Comparison of ENCODE assay signal across 13 cellular contexts in the genomic region with DNA sequence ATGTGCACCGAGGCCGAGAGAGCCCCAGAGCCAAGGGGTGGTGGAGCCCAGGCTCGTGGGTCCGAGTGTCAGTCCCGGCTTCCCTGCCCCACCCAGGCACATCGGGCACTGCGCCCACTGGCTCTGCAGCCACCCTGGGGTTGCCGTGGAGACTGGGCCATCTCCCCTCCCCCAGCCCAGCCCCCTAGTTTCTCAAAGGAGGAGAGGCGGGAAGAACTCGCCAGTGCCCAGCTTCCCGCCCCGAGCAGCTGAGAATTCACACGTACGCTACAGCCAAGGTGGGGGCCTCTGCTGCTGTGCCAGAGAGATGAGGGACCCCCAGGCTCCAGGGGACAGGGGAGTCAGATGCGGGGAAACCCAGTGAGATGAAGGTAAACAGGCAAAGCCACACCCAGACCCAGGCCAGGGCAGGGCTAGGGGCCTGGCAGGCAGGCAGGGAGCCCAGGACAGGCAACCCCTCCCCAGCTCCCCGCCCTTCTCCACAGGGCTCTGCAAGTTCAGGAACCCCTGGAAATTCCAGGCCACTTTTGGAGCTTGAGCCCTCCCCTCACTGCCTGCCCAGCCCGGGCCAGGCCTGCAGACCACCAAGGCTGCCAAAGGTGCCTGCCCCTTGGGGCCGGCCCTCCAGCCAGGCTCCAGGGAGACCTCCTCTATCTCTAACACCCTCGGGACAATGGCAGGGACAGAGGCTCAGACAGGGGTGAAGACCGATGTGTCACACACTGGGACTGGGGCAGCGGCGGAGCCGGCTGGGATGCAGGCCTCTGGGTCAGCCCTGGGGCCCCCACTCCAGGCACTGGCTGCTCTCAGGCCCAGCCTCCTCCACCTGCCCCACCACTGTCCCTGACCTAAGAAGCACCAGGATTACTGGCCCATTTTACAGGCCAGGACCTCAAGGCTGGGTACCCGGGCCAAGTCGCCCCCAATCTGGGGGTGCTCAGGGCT. TPM values are rescaled to one million over a fixed set of nuclear protein-coding genes. Genes with fewer than 3 reads are reported as not detected.
DNase-seq lines count a peak whose midpoint lies in the region; ATAC-seq, FAIRE-seq and TF ChIP-seq lines count a peak whose summit lies in the region.
"Had no signal": no experiment of that assay in that cellular context is flagged by ENCODE, and none has a peak within 500 bp of the region (broad histone marks: within the 10 kb centered on the region; RNA-seq: fewer than 3 reads in every experiment).

No MANE protein-coding gene starts in this region.

- DNase-seq in HTR-8/SVneo (ENCODE audit: insufficient read length, low spot score) (no peak), MCF 10A (ENCODE audit: unreplicated experiment) (peak; percentile 78), kidney (peak; percentile 86), spleen (no peak), epidermal melanocyte (ENCODE audit: insufficient read length, low spot score) (no peak), amniotic stem cell (lab: John Stamatoyannopoulos, UW) (no peak), SK-N-SH (no peak)
- DNase-seq: HCEC 1CT, NCI-H2107, T-cell had no signal

- no peak overlapping the region for H3K4me3 ChIP-seq in kidney (ENCODE audit: low read length in 2 of 2)
- no peak overlapping the region for H3K4me3 ChIP-seq in spleen
- no peak overlapping the region for H3K4me3 ChIP-seq in SK-N-SH (ENCODE audit: low read depth in 2 of 2, low read length in 1 of 2)

- H4K20me1 ChIP-seq in SK-N-SH (ENCODE audit: insufficient read depth), result peaks cover 38% of the 10 kb centered on the region

- H3K9me3 Mint-ChIP-seq in MCF 10A (ENCODE audit: unreplicated experiment), result no peaks in the 10 kb centered on the region
- H3K9me3 Mint-ChIP-seq: T-cell had no signal

- H3K4me2 ChIP-seq in SK-N-SH, result no peak overlapping the region

- TF ChIP-seq CTCF in MCF 10A (IDR thresholded peaks at IDR 0.05; ENCODE audit: unreplicated experiment) (no peak), kidney (IDR thresholded peaks at IDR 0.05; ENCODE audit: borderline replicate concordance, extremely low read depth, insufficient read depth) (no peak), spleen (IDR thresholded peaks at IDR 0.05 in 8 of 11, conservative IDR thresholded peaks at IDR 0.05 in 3 of 11) (no peak), SK-N-SH (IDR thresholded peaks at IDR 0.05) (no peak)

- H3K27me3 Mint-ChIP-seq in MCF 10A (ENCODE audit: insufficient read depth, unreplicated experiment), result no peaks in the 10 kb centered on the region

- H2AFZ ChIP-seq in SK-N-SH (ENCODE audit: low read depth), result no peak overlapping the region

- peak; percentile 81 for FAIRE-seq in HTR-8/SVneo (lab: Jason Lieb, UNC)
- no peak for FAIRE-seq in kidney (lab: Jason Lieb, UNC)
- FAIRE-seq: D721Med had no signal

- no peak for TF ChIP-seq EP300 in SK-N-SH (IDR thresholded peaks at IDR 0.05; ENCODE audit: borderline replicate concordance in 1 of 2, low read depth in 1 of 2, low read length in 1 of 2)

- 68 to 78% (median 72%) methylated on average over 24 to 25 of the region's 25 CpGs for WGBS in spleen, 5 donors
- 74% methylated on average over 13 of the region's 25 CpGs for WGBS in SK-N-SH (ENCODE audit: low lambda C conversion rate)

- no peak overlapping the region for H3K27ac Mint-ChIP-seq in MCF 10A (ENCODE audit: low read depth, unreplicated experiment)
- H3K27ac Mint-ChIP-seq: T-cell had no signal

- peaks cover 31% of the 10 kb centered on the region for H3K79me2 ChIP-seq in SK-N-SH (ENCODE audit: insufficient read depth)

- no peak for TF ChIP-seq RAD21 in SK-N-SH (IDR thresholded peaks at IDR 0.05; ENCODE audit: low read length)

- H3F3A ChIP-seq in SK-N-SH (replicated peaks; ENCODE audit: insufficient read depth), result peaks cover 3% of the 10 kb centered on the region

- TF ChIP-seq POLR2A in spleen (IDR thresholded peaks at IDR 0.05), result no peak

- peak overlapping the region in 1 of 2 donors; percentile 40 for H3K9ac ChIP-seq in kidney (ENCODE audit: low read length in 2 of 2)
- H3K9ac ChIP-seq in SK-N-SH, result no peak overlapping the region

- peaks cover 45% of the 10 kb centered on the region for H3K4me1 Mint-ChIP-seq in MCF 10A (ENCODE audit: insufficient read depth, unreplicated experiment)
- H3K4me1 Mint-ChIP-seq: T-cell had no signal

- H3K36me3 Mint-ChIP-seq in MCF 10A (ENCODE audit: insufficient read depth, unreplicated experiment), result peaks cover 43% of the 10 kb centered on the region
- H3K36me3 Mint-ChIP-seq: T-cell had no signal

- POLR2A ChIA-PET in MCF 10A (lab: Yijun Ruan, JAX) (interaction anchor here (0.8 to 12.9 kb wide), 8 partner anchors 9 to 297 kb away, joined by 3 to 347 read pairs (median 69); a partner anchor contains a TSS), SK-N-SH (lab: Yijun Ruan, JAX) (no interaction called here)

- no peaks in the 10 kb centered on the region for H3K9me2 ChIP-seq in SK-N-SH

- H3K27me3 ChIP-seq in spleen (replicated peaks in 1 of 7), result peaks cover 0 to 19% (median 2%) of the 10 kb centered on the region in 7 donors
- H3K27me3 ChIP-seq in SK-N-SH (ENCODE audit: insufficient read depth), result no peaks in the 10 kb centered on the region

- intact Hi-C loops in MCF 10A (cut with micrococcal nuclease), result no loop called here
- intact Hi-C loops in kidney (cut with DNase I), result no loop called here
- intact Hi-C loops in spleen (cut with DNase I; ENCODE audit: low total_unique reads), result no loop called here

- H3K4me3 Mint-ChIP-seq in MCF 10A (ENCODE audit: unreplicated experiment), result peak overlapping the region; percentile 61
- H3K4me3 Mint-ChIP-seq: T-cell had no signal

- no peak for ATAC-seq in GM21515 (IDR thresholded peaks at IDR 0.05; ENCODE audit: unreplicated experiment)
- ATAC-seq: T-cell had no signal

- BruUV-seq in MCF 10A (replicated peaks; lab: Mats Ljungman, UMichigan), result no TSS peak

- no peaks in the 10 kb centered on the region for H3K36me3 ChIP-seq in kidney (ENCODE audit: control insufficient read depth in 1 of 2, insufficient read depth in 2 of 2, low read length in 2 of 2)
- peaks cover 0 to 19% (median 0%) of the 10 kb centered on the region in 6 donors for H3K36me3 ChIP-seq in spleen
- H3K36me3 ChIP-seq in SK-N-SH (replicated peaks in 1 of 2; ENCODE audit: control insufficient read depth in 1 of 2, insufficient read depth in 2 of 2, low read length in 1 of 2), result peaks cover 0 to 7% of the 10 kb centered on the region in 2 experiments

- H3K9me3 ChIP-seq in kidney (ENCODE audit: control insufficient read depth in 1 of 2, low read length in 2 of 2), result no peaks in the 10 kb centered on the region
- H3K9me3 ChIP-seq in spleen, result no peaks in the 10 kb centered on the region
- H3K9me3 ChIP-seq in SK-N-SH, result no peaks in the 10 kb centered on the region

- CTCF ChIA-PET in MCF 10A (lab: Yijun Ruan, JAX), result interaction anchor here (5.8 to 8.3 kb wide), 2 partner anchors 9 to 16 kb away, joined by 63 to 87 read pairs; no protein-coding TSS in a partner anchor
- CTCF ChIA-PET in SK-N-SH (lab: Yijun Ruan, JAX), result no interaction called here

- peak overlapping the region; percentile 53 to 74 for H3K27ac ChIP-seq in kidney (ENCODE audit: low read depth in 2 of 2, low read length in 2 of 2)
- H3K27ac ChIP-seq in spleen, result peak overlapping the region in 6 of 8 donors; percentile 22 to 70 (median 52)
- no peak overlapping the region; a peak in 1 of 4 replicates for H3K27ac ChIP-seq in SK-N-SH (ENCODE audit: low read depth in 2 of 2, low read length in 1 of 2)
- H3K27ac ChIP-seq: HL-60 had no signal

- H3K4me1 ChIP-seq in kidney (ENCODE audit: control insufficient read depth in 1 of 2, insufficient read depth in 1 of 2, low read depth in 1 of 2, low read length in 2 of 2) (peaks cover 42 to 80% of the 10 kb centered on the region in 2 donors), spleen (peaks cover 21 to 95% (median 71%) of the 10 kb centered on the region in 6 donors), SK-N-SH (ENCODE audit: control insufficient read depth in 1 of 2, insufficient read depth in 2 of 2, low read depth in 1 of 2, low read length in 1 of 2) (peaks cover 16 to 84% of the 10 kb centered on the region in 2 experiments; a peak in 3 of 4 replicates)

TF ChIP-seq in SK-N-SH, 30 proteins besides CTCF, POLR2A, EP300 and RAD21:
- no peak for TF ChIP-seq RCOR1 (IDR thresholded peaks at IDR 0.05; ENCODE audit: low read length)
- no peak for TF ChIP-seq GABPA (IDR thresholded peaks at IDR 0.05; ENCODE audit: low read depth)
- no peak for TF ChIP-seq MXI1 (IDR thresholded peaks at IDR 0.05; ENCODE audit: low read depth, low read length)
- TF ChIP-seq GATA2 (CRISPR knock-in tag; IDR thresholded peaks at IDR 0.05), result no peak

RNA-seq across cellular contexts. Expression of a gene that starts 6.0 kb away (rescaled TPM):
- total RNA-seq in MCF 10A (2022) (266 and 292 TPM in 2 replicates), kidney (342 TPM), spleen (100 to 1,000 TPM in 4 of 7 donors, 10 to 100 TPM in 3; 69.8 to 203 (median 108) TPM)
- polyA plus RNA-seq in kidney (ENCODE audit: insufficient read depth, low read depth, low replicate concordance) (94.0 TPM), spleen (100 to 1,000 TPM in 2 of 3 donors, 10 to 100 TPM in 1; 46.5 to 266 (median 128) TPM), SK-N-SH (2012; rRNA removed) (16.1 and 27.2 TPM in 2 replicates)
- polyA plus RNA-seq in SK-N-SH (2012; cell fraction: cytosol; rRNA removed), result 9.9 and 17.8 TPM in 2 replicates
- polyA plus RNA-seq in SK-N-SH (2012; cell fraction: nucleus; rRNA removed), result 127 and 252 TPM in 2 replicates

RNA-seq across cellular contexts. Expression of a gene that starts 25.8 kb away (rescaled TPM):
- total RNA-seq in MCF 10A (2022), result 1,978 and 2,055 TPM in 2 replicates
- total RNA-seq in kidney, result 1,221 TPM
- 2,336 TPM for polyA plus RNA-seq in kidney (ENCODE audit: insufficient read depth, low read depth, low replicate concordance)
- 1,000 to 10,000 TPM; 1,168 to 3,909 (median 1,666) TPM for total RNA-seq in spleen
- over 10,000 TPM in 2 of 3 donors, 1,000 to 10,000 TPM in 1; 9,792 to 11,722 (median 10,372) TPM for polyA plus RNA-seq in spleen
- 11,376 and 16,625 TPM in 2 replicates for polyA plus RNA-seq in SK-N-SH (2012; rRNA removed)
- 13,224 and 13,754 TPM in 2 replicates for polyA plus RNA-seq in SK-N-SH (2012; cell fraction: cytosol; rRNA removed)
- 2,698 and 3,651 TPM in 2 replicates for polyA plus RNA-seq in SK-N-SH (2012; cell fraction: nucleus; rRNA removed)

RNA-seq across cellular contexts. Expression of a gene that starts 46.0 kb away (rescaled TPM):
- 1.5 and 2.8 TPM in 2 replicates for total RNA-seq in MCF 10A (2022)
- total RNA-seq in kidney, result 4.5 TPM
- polyA plus RNA-seq in kidney (ENCODE audit: insufficient read depth, low read depth, low replicate concordance), result 2.0 TPM
- 1 to 10 TPM; 3.9 to 5.9 (median 4.1) TPM for total RNA-seq in spleen
- 1 to 10 TPM; 2.0 to 2.7 (median 2.4) TPM for polyA plus RNA-seq in spleen
- 4.2 and 4.8 TPM in 2 replicates for polyA plus RNA-seq in SK-N-SH (2012; rRNA removed)
- polyA plus RNA-seq in SK-N-SH (2012; cell fraction: cytosol; rRNA removed), result 2.8 and 4.3 TPM in 2 replicates
- polyA plus RNA-seq in SK-N-SH (2012; cell fraction: nucleus; rRNA removed), result 6.6 and 7.6 TPM in 2 replicates

RNA-seq across cellular contexts. Expression of a gene that starts 58.3 kb away (rescaled TPM):
- total RNA-seq in MCF 10A (2022), result 98.0 and 127 TPM in 2 replicates
- total RNA-seq in kidney, result 64.4 TPM
- polyA plus RNA-seq in kidney (ENCODE audit: insufficient read depth, low read depth, low replicate concordance), result 79.4 TPM
- total RNA-seq in spleen, result 100 to 1,000 TPM in 2 of 7 donors, 10 to 100 TPM in 5; 67.1 to 112 (median 82.3) TPM
- polyA plus RNA-seq in spleen, result 10 to 100 TPM; 60.5 to 95.6 (median 74.7) TPM
- 137 and 142 TPM in 2 replicates for polyA plus RNA-seq in SK-N-SH (2012; rRNA removed)
- polyA plus RNA-seq in SK-N-SH (2012; cell fraction: cytosol; rRNA removed), result 77.3 and 106 TPM in 2 replicates
- 122 and 167 TPM in 2 replicates for polyA plus RNA-seq in SK-N-SH (2012; cell fraction: nucleus; rRNA removed)

Comparison
In these comparisons a context has a peak if more than half of its experiments do, and no peak if none do; other contexts are left out.
1. DNase-seq: peak in MCF 10A (single experiment) and kidney (single experiment); none in HTR-8/SVneo (single experiment), spleen (single experiment), epidermal melanocyte (single experiment), amniotic stem cell (single experiment) and SK-N-SH (single experiment).
2. H3K27ac ChIP-seq: peak in kidney (2 of 2) and spleen (6 of 8); none in SK-N-SH (0 of 2).